1 cellular context compared by ENCODE assay signal in genomic region chr10:110067960-110068770, GRCh38.
TF ChIP-seq lines count a peak whose summit lies in the region.

No MANE protein-coding gene starts in this region.

TF ChIP-seq in K562, 482 proteins besides CTCF, POLR2A, EP300 and RAD21 (continued from another document and continues in another):
- TF ChIP-seq PCBP1 (IDR thresholded peaks at IDR 0.05; ENCODE audit: low read depth, low read length, poor library complexity, severe bottlenecking) (no peak), ZFP30 (CRISPR knock-in tag; IDR thresholded peaks at IDR 0.05; ENCODE audit: borderline replicate concordance) (no peak), DLX4 (CRISPR knock-in tag; IDR thresholded peaks at IDR 0.05) (no peak), ZNF583 (CRISPR knock-in tag; IDR thresholded peaks at IDR 0.05) (no peak), MGA (IDR thresholded peaks at IDR 0.05) (no peak), TCF7L2 (IDR thresholded peaks at IDR 0.05; ENCODE audit: low read depth, low read length) (no peak), DEAF1 (CRISPR knock-in tag; IDR thresholded peaks at IDR 0.05) (no peak), SETDB1 (IDR thresholded peaks at IDR 0.05; ENCODE audit: low read length) (no peak), CBFA2T2 (conservative IDR thresholded peaks at IDR 0.05) (peak; percentile 45), ZC3H4 (CRISPR knock-in tag; IDR thresholded peaks at IDR 0.05; ENCODE audit: borderline replicate concordance) (no peak), GTF2E2 (tag; IDR thresholded peaks at IDR 0.05) (no peak), ATF6 (CRISPR knock-in tag; IDR thresholded peaks at IDR 0.05) (no peak), ZBTB49 (CRISPR knock-in tag; IDR thresholded peaks at IDR 0.05; ENCODE audit: borderline replicate concordance) (no peak), ZNF41 (CRISPR knock-in tag; conservative IDR thresholded peaks at IDR 0.05) (no peak), ZNF124 (CRISPR knock-in tag; IDR thresholded peaks at IDR 0.05) (no peak), POLR2AphosphoS2 (IDR thresholded peaks at IDR 0.05; ENCODE audit: low read length) (no peak), ARID2 (IDR thresholded peaks at IDR 0.05) (no peak), ZMIZ1 (IDR thresholded peaks at IDR 0.05; ENCODE audit: low read depth in 2 of 2, low read length in 2 of 2) (no peak), RBM17 (IDR thresholded peaks at IDR 0.05; ENCODE audit: borderline replicate concordance, low read depth, low read length) (no peak), SREBF1 (IDR thresholded peaks at IDR 0.05; ENCODE audit: borderline replicate concordance, low read depth, low read length) (no peak), MAZ (CRISPR knock-in tag; conservative IDR thresholded peaks at IDR 0.05 in 1 of 2, IDR thresholded peaks at IDR 0.05 in 1 of 2) (no peak), NCOA4 (IDR thresholded peaks at IDR 0.05; ENCODE audit: partially characterized antibody) (no peak), TCF15 (CRISPR knock-in tag; IDR thresholded peaks at IDR 0.05) (no peak), LCOR (CRISPR knock-in tag; IDR thresholded peaks at IDR 0.05) (0 out of 2 replicates have a peak, but pooled peaks have one; percentile 40), SMARCC2 (IDR thresholded peaks at IDR 0.05; ENCODE audit: low read depth) (no peak), CREB1 (IDR thresholded peaks at IDR 0.05) (no peak), CREB1 (CRISPR knock-in tag; IDR thresholded peaks at IDR 0.05) (no peak), BRF2 (IDR thresholded peaks at IDR 0.05; ENCODE audit: borderline replicate concordance, insufficient read depth, insufficient read length) (no peak), ZNF561 (CRISPR knock-in tag; conservative IDR thresholded peaks at IDR 0.05) (no peak), SMC3 (conservative IDR thresholded peaks at IDR 0.05; ENCODE audit: insufficient read depth, low read depth, low read length) (no peak), HMBOX1 (IDR thresholded peaks at IDR 0.05) (peak; percentile 52; the same call in 1 of the 2 replicates), TGIF2 (CRISPR knock-in tag; IDR thresholded peaks at IDR 0.05) (no peak), ZFX (CRISPR knock-in tag; IDR thresholded peaks at IDR 0.05) (no peak)
